ENCODE assay signal across 8 cellular contexts in the genomic region with DNA sequence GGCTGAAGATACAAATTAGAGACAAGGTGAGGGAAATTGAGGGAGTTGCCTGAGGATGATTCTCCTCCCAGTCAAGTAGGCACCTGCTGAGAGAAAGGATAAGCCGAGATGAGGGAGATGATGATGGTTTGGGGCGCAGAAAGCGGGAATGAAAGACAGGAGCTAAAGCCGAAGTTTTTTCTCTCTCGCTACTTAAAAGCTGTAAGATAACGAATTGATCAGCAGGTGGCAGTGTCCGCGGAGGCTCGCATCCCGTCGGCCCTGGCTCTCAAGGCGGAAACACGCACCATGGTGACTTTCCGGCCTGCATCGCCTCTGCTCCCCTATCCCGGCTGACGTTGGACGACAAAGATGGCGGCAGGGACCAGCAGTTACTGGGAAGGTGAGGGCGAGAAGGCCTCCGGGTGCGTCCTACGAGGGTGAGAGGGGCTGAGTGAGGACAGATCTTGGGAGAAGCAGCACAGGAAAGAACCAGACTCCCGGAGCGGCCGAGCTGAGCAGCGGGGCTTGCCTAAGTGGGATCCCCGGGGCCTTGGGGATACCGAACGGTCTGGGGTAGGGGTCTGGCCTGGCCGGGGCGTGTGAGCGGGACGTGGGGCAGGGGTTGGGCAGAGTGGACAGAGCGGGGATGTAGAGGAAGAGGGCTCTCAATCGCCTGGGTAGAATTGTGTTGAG. TPM values are rescaled to one million over a fixed set of nuclear protein-coding genes. Genes with fewer than 3 reads are reported as not detected.
A peak's percentile ranks its signal among the peaks of the same experiment; 100 is the strongest.
DNase-seq lines count a peak whose midpoint lies in the region; ATAC-seq and TF ChIP-seq lines count a peak whose summit lies in the region.

A gene (plus strand): TSS at position 326 of the 675 bp plus-strand sequence. CDS start 26 bp downstream, at position 352.

- peak in 2 of 4 donors; percentile 20 to 52 for TF ChIP-seq POLR2A in esophagus squamous epithelium (IDR thresholded peaks at IDR 0.05)

- H3K27me3 ChIP-seq in DOHH2 (ENCODE audit: control insufficient read depth, low read length): no peaks in the 10 kb centered on the region
- no peaks in the 10 kb centered on the region for H3K27me3 ChIP-seq in esophagus squamous epithelium

- DNase-seq in RKO (ENCODE audit: low spot score) (peak; percentile 96), activated T-helper 1 cell treated with Interleukin-2 at 50 U/mL for 16 hours (ENCODE audit: low read depth) (peak; percentile 83), esophagus squamous epithelium (lab: John Stamatoyannopoulos, UW) (peak; percentile 48), myocyte (ENCODE audit: low read depth) (peak; percentile 96)
- DNase-seq in stimulated activated CD8-positive, alpha-beta memory T cell treated with anti-CD3 and anti-CD28 coated beads, Interleukin-7, amount 100 ng/mL, for 48 hours (ENCODE audit: extremely low read depth in 1 of 2, low read depth in 1 of 2): peak; percentile 77 to 90

- WGBS in esophagus squamous epithelium, 2 donors: 1% methylated on average over 18 to 34 of the region's 36 CpGs

- H4K20me1 ChIP-seq in DOHH2 (ENCODE audit: control insufficient read depth, insufficient read depth, low read depth, low read length): no peaks in the 10 kb centered on the region

- H3F3A ChIP-seq in DOHH2 (ENCODE audit: control insufficient read depth, insufficient read depth): peaks cover under 1% of the 10 kb centered on the region; the same call in 1 of the 2 replicates

- H3K9me3 ChIP-seq in DOHH2 (ENCODE audit: control insufficient read depth, insufficient read depth, low read length): no peaks in the 10 kb centered on the region
- H3K9me3 ChIP-seq in KOPT-K1 (ENCODE audit: insufficient read depth, low read length, poor library complexity, severe bottlenecking): no peaks in the 10 kb centered on the region
- H3K9me3 ChIP-seq in esophagus squamous epithelium: no peaks in the 10 kb centered on the region

- peak; percentile 95 for ATAC-seq in GM21737 (IDR thresholded peaks at IDR 0.05; ENCODE audit: unreplicated experiment)

- H3K9me2 ChIP-seq in DOHH2 (replicated peaks; ENCODE audit: control insufficient read depth, low read length): no peaks in the 10 kb centered on the region

- peak within 1 kb of the TSS; percentile 81 for H3K4me2 ChIP-seq in DOHH2 (ENCODE audit: low read length)

- H3K4me1 ChIP-seq in DOHH2 (ENCODE audit: control insufficient read depth, low read length): peaks cover 24% of the 10 kb centered on the region
- H3K4me1 ChIP-seq in esophagus squamous epithelium: peaks cover 5 to 43% (median 18%) of the 10 kb centered on the region in 3 donors

- TF ChIP-seq CTCF in DOHH2 (IDR thresholded peaks at IDR 0.05; ENCODE audit: low read depth, low read length, poor library complexity, severe bottlenecking) (peak; percentile 81), esophagus squamous epithelium (IDR thresholded peaks at IDR 0.05) (peak; percentile 63 to 86 (median 79))

- H3K36me3 ChIP-seq in DOHH2 (ENCODE audit: control insufficient read depth, low read length) (peaks cover 37% of the 10 kb centered on the region), KOPT-K1 (ENCODE audit: insufficient read depth, low read length) (peaks cover 33% of the 10 kb centered on the region), esophagus squamous epithelium (peaks cover 0 to 31% (median 5%) of the 10 kb centered on the region in 3 donors)

- peak within 1 kb of the TSS; percentile 46 for H3K27ac ChIP-seq in DOHH2 (ENCODE audit: low read depth, low read length)
- H3K27ac ChIP-seq in KOPT-K1 (ENCODE audit: low read depth, low read length, poor library complexity, severe bottlenecking): peak within 1 kb of the TSS; percentile 88
- peak within 1 kb of the TSS; percentile 91 to 98 (median 94) for H3K27ac ChIP-seq in esophagus squamous epithelium

- intact Hi-C loops in esophagus squamous epithelium (cut with DNase I): no loop called here

- peak within 1 kb of the TSS; percentile 86 for H3K4me3 ChIP-seq in DOHH2 (ENCODE audit: low read length)
- peak within 1 kb of the TSS; percentile 71 to 99 (median 87) for H3K4me3 ChIP-seq in esophagus squamous epithelium

- peaks cover 42% of the 10 kb centered on the region for H3K79me2 ChIP-seq in DOHH2 (ENCODE audit: control insufficient read depth, low read length)

RNA-seq across cellular contexts. Expression of the gene that starts here (rescaled TPM):
- total RNA-seq in esophagus squamous epithelium (10 to 100 TPM; 19.4 to 50.4 (median 37.7) TPM), myocyte (16.6 and 20.5 TPM in 2 replicates)
- polyA plus RNA-seq in myocyte (2012): 27.4 TPM

Comparison
In these comparisons a context has a peak if more than half of its experiments do, and no peak if none do; other contexts are left out.
1. Peak in every context shown above with its lines: DNase-seq, ATAC-seq, H3K4me3 ChIP-seq and H3K27ac ChIP-seq.